In genomic region chr17:37339321-37339720, GRCh38 we compare ENCODE assay signal across 24 cellular contexts. TPM values are rescaled to one million over a fixed set of nuclear protein-coding genes. Genes with fewer than 3 reads are reported as not detected.
DNase-seq lines count a peak whose midpoint lies in the region; ATAC-seq, FAIRE-seq and TF ChIP-seq lines count a peak whose summit lies in the region.
"Had no signal": no experiment of that assay in that cellular context is flagged by ENCODE, and none has a peak within 500 bp of the region (broad histone marks: within the 10 kb centered on the region; RNA-seq: fewer than 3 reads in every experiment).

No MANE protein-coding gene starts in this region.

- no peaks in the 10 kb centered on the region for H3K9me2 ChIP-seq in OCI-LY7 (ENCODE audit: insufficient read depth, low read length)

- peak; percentile 40 to 47; a peak in 3 of 6 replicates for ATAC-seq in A549
- ATAC-seq in GM21423 (IDR thresholded peaks at IDR 0.05; ENCODE audit: unreplicated experiment), result no peak
- no peak for ATAC-seq in CD8-positive, alpha-beta T cell
- ATAC-seq: activated CD8-positive, alpha-beta T cell treated with anti-CD3 and anti-CD28 coated beads for 36 hours; stimulated activated effector memory CD8-positive, alpha-beta T cell treated with anti-CD3 and anti-CD28 coated beads, Interleukin-12 subunit alpha, Interleukin-12 subunit beta, amount 100 ng/mL, for 72 hours had no signal

- no peak for TF ChIP-seq EP300 in A549 (IDR thresholded peaks at IDR 0.05)

- H3K9me3 ChIP-seq in A549 (no peaks in the 10 kb centered on the region), OCI-LY7 (ENCODE audit: low read length) (no peaks in the 10 kb centered on the region), mesenchymal stem cell (ENCODE audit: control insufficient read depth, low read length) (no peaks in the 10 kb centered on the region)
- H3K9me3 ChIP-seq in CD8-positive, alpha-beta T cell (ENCODE audit: low read length), result no peaks in the 10 kb centered on the region
- H3K9me3 ChIP-seq: upper lobe of left lung had no signal

- 0 out of 2 replicates have a peak, but pooled peaks cover 3% of the 10 kb centered on the region for H4K20me1 ChIP-seq in OCI-LY7 (ENCODE audit: insufficient read depth, low read length)

- H3K4me2 ChIP-seq in A549 (0 out of 3 replicates have a peak overlapping the region, but pooled peaks have one; percentile 4), OCI-LY7 (ENCODE audit: low read length) (no peak overlapping the region), mesenchymal stem cell (ENCODE audit: low read length, poor library complexity, severe bottlenecking) (no peak overlapping the region)
- H3K4me2 ChIP-seq: smooth muscle cell had no signal

- no peak overlapping the region for H3K4me3 Mint-ChIP-seq in CD8-positive, alpha-beta T cell
- H3K4me3 Mint-ChIP-seq: activated CD8-positive, alpha-beta T cell treated with anti-CD3 and anti-CD28 coated beads for 36 hours; stimulated activated effector memory CD8-positive, alpha-beta T cell treated with anti-CD3 and anti-CD28 coated beads, Interleukin-12 subunit alpha, Interleukin-12 subunit beta, amount 100 ng/mL, for 72 hours had no signal

- no peak for TF ChIP-seq POLR2A in A549 (IDR thresholded peaks at IDR 0.05; ENCODE audit: low read length)

- peaks cover 24% of the 10 kb centered on the region for H3K79me1 ChIP-seq in mesenchymal stem cell (replicated peaks; ENCODE audit: low read length, poor library complexity, severe bottlenecking)

- no peak overlapping the region for H3K4ac ChIP-seq in mesenchymal stem cell (ENCODE audit: low read depth in 1 of 2, low read length in 2 of 2)

- H3K4me1 Mint-ChIP-seq in CD8-positive, alpha-beta T cell (ENCODE audit: low read depth), result no peaks in the 10 kb centered on the region

- H3K27me3 ChIP-seq in mesenchymal stem cell (ENCODE audit: control insufficient read depth in 1 of 2, insufficient read depth in 1 of 2, low read length in 2 of 2), result no peaks in the 10 kb centered on the region
- H3K27me3 ChIP-seq in CD8-positive, alpha-beta T cell (ENCODE audit: insufficient read depth, low read length), result no peaks in the 10 kb centered on the region
- H3K27me3 ChIP-seq: upper lobe of left lung had no signal

- H3K9me3 Mint-ChIP-seq in CD8-positive, alpha-beta T cell, result no peaks in the 10 kb centered on the region
- H3K9me3 Mint-ChIP-seq: activated CD8-positive, alpha-beta T cell treated with anti-CD3 and anti-CD28 coated beads for 36 hours; stimulated activated effector memory CD8-positive, alpha-beta T cell treated with anti-CD3 and anti-CD28 coated beads, Interleukin-12 subunit alpha, Interleukin-12 subunit beta, amount 100 ng/mL, for 72 hours had no signal

- H4K91ac ChIP-seq in mesenchymal stem cell (ENCODE audit: low read length), result no peak overlapping the region

- H2BK120ac ChIP-seq in mesenchymal stem cell (ENCODE audit: low read depth, low read length), result no peak overlapping the region

- 68% methylated on average over 3 of the region's 3 CpGs for WGBS in A549 (ENCODE audit: missing lambda C conversion rate)
- WGBS in mesenchymal stem cell, result 83% methylated on average over 2 of the region's 3 CpGs

- H3K27ac Mint-ChIP-seq in CD8-positive, alpha-beta T cell, result no peak overlapping the region
- H3K27ac Mint-ChIP-seq: activated CD8-positive, alpha-beta T cell treated with anti-CD3 and anti-CD28 coated beads for 36 hours had no signal

- H3K79me2 ChIP-seq in OCI-LY7 (ENCODE audit: insufficient read depth, low read depth, low read length), result peaks cover 17% of the 10 kb centered on the region; the same call in 1 of the 2 replicates

- FAIRE-seq in A549 (lab: Jason Lieb, UNC), result no peak
- FAIRE-seq: GM12892 had no signal

- H3K14ac ChIP-seq in mesenchymal stem cell (ENCODE audit: low read length in 2 of 2), result no peak overlapping the region

- no peaks in the 10 kb centered on the region for H3K27me3 Mint-ChIP-seq in CD8-positive, alpha-beta T cell (ENCODE audit: low read depth)
- H3K27me3 Mint-ChIP-seq: activated CD8-positive, alpha-beta T cell treated with anti-CD3 and anti-CD28 coated beads for 36 hours had no signal

- no peak overlapping the region for H4K8ac ChIP-seq in mesenchymal stem cell (ENCODE audit: low read length)

- CTCF ChIA-PET in A549 (lab: Yijun Ruan, JAX), result interaction anchor here (1.0 to 4.7 kb wide), 2 partner anchors 34 to 38 kb away, joined by 3 to 25 read pairs; no protein-coding TSS in a partner anchor
- CTCF ChIA-PET in OCI-LY7 (lab: Charles Lee; ENCODE audit: unreplicated experiment), result no interaction called here
- CTCF ChIA-PET in CD8-positive, alpha-beta T cell (lab: Charles Lee), result no interaction called here

- POLR2A ChIA-PET in A549 (lab: Yijun Ruan, JAX) (no interaction called here), OCI-LY7 (lab: Charles Lee) (no interaction called here)
- POLR2A ChIA-PET in CD8-positive, alpha-beta T cell (lab: Charles Lee), result no interaction called here

- H2BK12ac ChIP-seq in mesenchymal stem cell (ENCODE audit: low read length in 2 of 2), result no peak overlapping the region

- H3K36me3 ChIP-seq in OCI-LY7 (ENCODE audit: insufficient read depth, low read length), result peaks cover 54% of the 10 kb centered on the region
- H3K36me3 ChIP-seq in mesenchymal stem cell (ENCODE audit: control insufficient read depth in 1 of 2, insufficient read depth in 2 of 2, low read depth in 1 of 2, low read length in 2 of 2), result peaks cover 8 to 27% of the 10 kb centered on the region in 2 experiments
- H3K36me3 ChIP-seq in CD8-positive, alpha-beta T cell (ENCODE audit: insufficient read depth, low read length), result no peaks in the 10 kb centered on the region

- H3K4me3 ChIP-seq in A549 (no peak overlapping the region), OCI-LY7 (ENCODE audit: low read depth, low read length, poor library complexity, severe bottlenecking) (no peak overlapping the region), mesenchymal stem cell (ENCODE audit: insufficient read depth in 1 of 2, low read depth in 1 of 2, low read length in 2 of 2) (no peak overlapping the region)
- no peak overlapping the region for H3K4me3 ChIP-seq in CD8-positive, alpha-beta T cell (ENCODE audit: low read depth, low read length)
- H3K4me3 ChIP-seq: smooth muscle cell, upper lobe of left lung had no signal

- no peak overlapping the region for H3K23ac ChIP-seq in mesenchymal stem cell (ENCODE audit: low read length in 2 of 2)

- H3K27ac ChIP-seq in A549 (no peak overlapping the region; a peak in 1 of 6 replicates), OCI-LY7 (ENCODE audit: low read depth, low read length, poor library complexity, severe bottlenecking) (no peak overlapping the region), mesenchymal stem cell (ENCODE audit: low read length, poor library complexity, severe bottlenecking) (peak overlapping the region; percentile 23)
- H3K27ac ChIP-seq in CD8-positive, alpha-beta T cell (ENCODE audit: low read depth, low read length), result no peak overlapping the region

- no peak overlapping the region for H2BK5ac ChIP-seq in mesenchymal stem cell (ENCODE audit: low read depth, low read length, poor library complexity, severe bottlenecking)

- intact Hi-C loops in OCI-LY7 (cut with micrococcal nuclease; ENCODE audit: unreplicated experiment), result no loop called here
- intact Hi-C loops in CD8-positive, alpha-beta T cell (cut with DNase I, micrococcal nuclease), result no loop called here

- TF ChIP-seq RAD21 in A549 (conservative IDR thresholded peaks at IDR 0.05 in 1 of 2, IDR thresholded peaks at IDR 0.05 in 1 of 2), result no peak

- H3K18ac ChIP-seq in mesenchymal stem cell (ENCODE audit: low read depth in 1 of 2, low read length in 2 of 2), result no peak overlapping the region

- TF ChIP-seq CTCF in A549 (IDR thresholded peaks at IDR 0.05) (no peak), OCI-LY7 (conservative IDR thresholded peaks at IDR 0.05; ENCODE audit: low read length) (no peak)
- no peak for TF ChIP-seq CTCF in CD8-positive, alpha-beta T cell (IDR thresholded peaks at IDR 0.05)

- H2AK5ac ChIP-seq in mesenchymal stem cell (ENCODE audit: low read length, severe bottlenecking), result no peak overlapping the region

- H3K4me1 ChIP-seq in A549 (peaks cover 17% of the 10 kb centered on the region), OCI-LY7 (ENCODE audit: insufficient read depth, low read length, poor library complexity, severe bottlenecking) (no peaks in the 10 kb centered on the region), mesenchymal stem cell (ENCODE audit: control insufficient read depth, insufficient read depth, low read depth, low read length) (no peaks in the 10 kb centered on the region)
- H3K4me1 ChIP-seq in CD8-positive, alpha-beta T cell (ENCODE audit: insufficient read depth, low read length), result no peaks in the 10 kb centered on the region

- H3K9ac ChIP-seq in mesenchymal stem cell (ENCODE audit: low read length), result no peak overlapping the region

- peaks cover 27% of the 10 kb centered on the region for H3K36me3 Mint-ChIP-seq in CD8-positive, alpha-beta T cell

- no peak overlapping the region for H2AFZ ChIP-seq in OCI-LY7 (ENCODE audit: low read length)
- no peak overlapping the region for H2AFZ ChIP-seq in mesenchymal stem cell (ENCODE audit: low read depth, low read length)

- TSS peak; percentile 49 for BruUV-seq in OCI-LY7 (replicated peaks; lab: Mats Ljungman, UMichigan)

- DNase-seq in A549 (ENCODE audit: low read depth in 1 of 2, low spot score in 1 of 2), result no peak
- DNase-seq in OCI-LY7 (ENCODE audit: low spot score), result no peak
- peak; percentile 21 for DNase-seq in cerebellum (ENCODE audit: low spot score)
- peak; percentile 63 for DNase-seq in mesenchymal stem cell
- no peak for DNase-seq in A172 (ENCODE audit: low spot score)
- DNase-seq in HuH-7 (ENCODE audit: low spot score), result no peak
- no peak for DNase-seq in CD8-positive, alpha-beta T cell
- DNase-seq: activated CD8-positive, alpha-beta T cell treated with anti-CD3 and anti-CD28 coated beads for 36 hours; glutamatergic neuron; KBM-7; kidney glomerular epithelial cell; NCI-H1436 treated with DMSO at 0.1 percent for 48 hours; NCI-H524; occipital lobe; retina; SIG-M5; stimulated activated CD4-positive, alpha-beta T cell treated with anti-CD3 and anti-CD28 coated beads, Interleukin-2, amount 100 ng/mL, for 24 hours; substantia nigra; upper lobe of left lung had no signal

- H2BK15ac ChIP-seq in mesenchymal stem cell (ENCODE audit: low read depth, poor library complexity, severe bottlenecking), result no peak overlapping the region

TF ChIP-seq in A549, 52 proteins besides CTCF, POLR2A, EP300 and RAD21 (continues in another document):
- TF ChIP-seq NPAS2 (CRISPR knock-in tag; IDR thresholded peaks at IDR 0.05; ENCODE audit: borderline replicate concordance) (no peak), BHLHE40 (IDR thresholded peaks at IDR 0.05; ENCODE audit: low read depth, low read length) (no peak)

RNA-seq across cellular contexts. Expression of gene C17orf78, which starts 36.5 kb away (rescaled TPM):
- not detected in 2 replicates for polyA plus RNA-seq in A549 (2011; rRNA removed)
- polyA plus RNA-seq in A549 (2012; cell fraction: cytosol; rRNA removed), result not detected in 2 replicates
- polyA plus RNA-seq in A549 (2012; cell fraction: nucleus; rRNA removed), result not detected in 2 replicates
- polyA plus RNA-seq in A549 (2017; fragmentation: RNase III; extraction: RNeasy Plus Mini Kit Qiagen cat#74134 plus additional on column Dnase treatment), result not detected in 3 replicates
- not detected in 2 replicates for polyA minus RNA-seq in A549 (2011; rRNA and poly(A)+ RNA removed)
- total RNA-seq in OCI-LY7 (2014; rRNA removed; shearing (Covaris generic)), result not detected in 2 replicates
- total RNA-seq in OCI-LY7 (2022), result not detected in 2 replicates
- not detected for total RNA-seq in cerebellum
- not detected for polyA plus RNA-seq in mesenchymal stem cell (2013, experiment 1 of 2)
- polyA plus RNA-seq in mesenchymal stem cell (2013, experiment 2 of 2), result not detected
- total RNA-seq in A172 (2014; rRNA removed; shearing (Covaris generic)), result not detected in 2 replicates
- not detected for total RNA-seq in CD8-positive, alpha-beta T cell
- total RNA-seq: activated CD8-positive, alpha-beta T cell treated with anti-CD3 and anti-CD28 coated beads for 36 hours; Daoy; occipital lobe; smooth muscle cell; upper lobe of left lung had no signal
- polyA plus RNA-seq: smooth muscle cell had no signal

Comparison
In these comparisons a context has a peak if more than half of its experiments do, and no peak if none do; other contexts are left out.
1. ATAC-seq: peak in A549 (2 of 2); none in GM21423 (single experiment) and CD8-positive, alpha-beta T cell (single experiment).
2. DNase-seq: peak in cerebellum (single experiment) and mesenchymal stem cell (single experiment); none in A549 (0 of 2), OCI-LY7 (single experiment), A172 (single experiment), HuH-7 (single experiment) and CD8-positive, alpha-beta T cell (0 of 7).